Comparison of ENCODE assay signal across 8 cellular contexts in genomic region chr5:94125107-94125506, GRCh38.
"Had no signal": no experiment of that assay in that cellular context is flagged by ENCODE, and none has a peak within 500 bp of the region (broad histone marks: within the 10 kb centered on the region; RNA-seq: fewer than 3 reads in every experiment).

No MANE protein-coding gene starts in this region.

- DNase-seq: GM23248, GOT3, H7, H9, HCEC 1CT, HFFc6 had no signal

- H3K36me3 ChIP-seq: HAP-1 had no signal

- H3K9me3 ChIP-seq: HAP-1 had no signal

- H3K4me3 ChIP-seq: GM23248, GM23338, HAP-1 had no signal

- H3K4me1 ChIP-seq: HAP-1 had no signal

- H3K27ac ChIP-seq: GM23248 had no signal
